In the genomic region with DNA sequence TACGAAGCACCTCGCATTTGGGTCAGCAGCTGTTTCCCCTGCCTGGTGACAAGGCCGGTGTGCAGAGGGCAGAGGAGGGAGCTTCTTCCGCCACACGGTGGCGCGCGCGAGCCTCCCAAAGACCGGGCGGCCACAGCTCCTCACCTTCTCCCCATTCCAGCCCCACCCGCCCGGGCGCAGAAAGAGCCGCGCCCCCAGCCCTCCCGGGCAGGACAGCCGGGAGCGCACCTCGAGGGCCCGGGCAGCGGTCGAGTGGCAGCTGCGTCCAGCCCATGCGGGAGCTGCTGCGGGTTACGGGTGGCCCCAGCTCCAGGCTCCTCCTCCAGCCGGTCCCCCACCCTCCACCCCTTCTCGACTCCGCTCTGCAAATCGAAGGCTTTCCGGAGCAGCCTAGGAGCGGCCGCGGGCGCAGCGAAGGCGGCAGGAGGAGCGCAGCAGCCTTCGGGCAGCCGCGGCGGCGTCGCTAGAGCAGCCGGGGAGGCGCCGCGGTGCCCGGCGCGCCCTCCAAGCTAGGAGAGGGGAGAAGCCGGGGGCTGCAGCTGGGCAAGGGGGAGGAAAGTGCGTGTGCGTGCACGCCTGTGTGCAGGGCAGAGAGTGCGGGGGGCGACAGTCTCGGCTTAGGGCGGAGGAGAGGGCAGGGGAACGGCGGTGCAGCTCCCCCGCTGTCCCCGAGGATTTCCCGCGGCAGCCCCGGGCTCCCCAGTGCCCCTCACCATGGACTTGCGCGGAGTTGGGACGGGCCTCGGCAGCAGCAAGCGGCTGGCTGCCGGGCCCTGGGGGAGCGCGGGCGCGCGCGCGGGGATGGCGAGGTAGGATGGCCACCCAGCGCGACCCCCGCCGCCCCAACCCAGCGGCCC, we compare ENCODE assay signal across 8 cellular contexts. TPM values are rescaled to one million over a fixed set of nuclear protein-coding genes. Genes with fewer than 3 reads are reported as not detected.
DNase-seq lines count a peak whose midpoint lies in the region; TF ChIP-seq lines count a peak whose summit lies in the region.

Gene CCDC85A, plus strand, starts transcription at position 348 of the 857 bp plus-strand sequence. CDS start 635 bp downstream, outside the sequence.

- H3K36me3 Mint-ChIP-seq in activated naive CD8-positive, alpha-beta T cell: no peaks in the 10 kb centered on the region
- H3K36me3 Mint-ChIP-seq in type B pancreatic cell: no peaks in the 10 kb centered on the region

- peaks cover 9% of the 10 kb centered on the region for H3K4me1 Mint-ChIP-seq in activated naive CD8-positive, alpha-beta T cell (ENCODE audit: low read depth)
- H3K4me1 Mint-ChIP-seq in type B pancreatic cell (ENCODE audit: unreplicated experiment): peaks cover 21% of the 10 kb centered on the region

- H3K36me3 ChIP-seq in SJCRH30: no peaks in the 10 kb centered on the region
- H3K36me3 ChIP-seq in osteoblast (ENCODE audit: insufficient read depth, low read length): no peaks in the 10 kb centered on the region

- H3K27me3 ChIP-seq in SJCRH30 (peaks cover 31% of the 10 kb centered on the region), osteoblast (ENCODE audit: insufficient read depth, low read length) (peaks cover 35% of the 10 kb centered on the region)

- peak; percentile 53 for DNase-seq in GM04503 (ENCODE audit: low read depth)
- DNase-seq in HCEC 1CT: peak; percentile 73
- DNase-seq in M059J (ENCODE audit: low read depth): peak; percentile 88
- peak; percentile 65 to 79 for DNase-seq in SJCRH30
- DNase-seq in head of caudate nucleus: peak; percentile 68 to 94 (median 89)
- peak; percentile 96 for DNase-seq in osteoblast (ENCODE audit: insufficient read length, low spot score, missing footprints)
- peak; percentile 91 for DNase-seq in type B pancreatic cell (ENCODE audit: extremely low spot score, unreplicated experiment)

- intact Hi-C loops in head of caudate nucleus (cut with DNase I): loop anchor here (5.0 kb wide), 2 partner anchors 563 to 1333 kb away; no protein-coding TSS in a partner anchor

- H3K27ac ChIP-seq in SJCRH30: no peak within 1 kb of the TSS
- no peak within 1 kb of the TSS for H3K27ac ChIP-seq in osteoblast (ENCODE audit: low read depth, low read length)

- H3K4me3 Mint-ChIP-seq in activated naive CD8-positive, alpha-beta T cell: peak within 1 kb of the TSS; percentile 68
- peak within 1 kb of the TSS; percentile 77 for H3K4me3 Mint-ChIP-seq in type B pancreatic cell

- no peaks in the 10 kb centered on the region for H3K79me2 ChIP-seq in osteoblast (ENCODE audit: insufficient read depth, low read length)

- H3K4me3 ChIP-seq in SJCRH30: no peak within 1 kb of the TSS
- H3K4me3 ChIP-seq in osteoblast (ENCODE audit: insufficient read depth, low read length): peak within 1 kb of the TSS; percentile 65

- H3K27ac Mint-ChIP-seq in activated naive CD8-positive, alpha-beta T cell: no peak within 1 kb of the TSS
- no peak within 1 kb of the TSS for H3K27ac Mint-ChIP-seq in type B pancreatic cell

- H2AFZ ChIP-seq in osteoblast (ENCODE audit: low read length): peak within 1 kb of the TSS; percentile 51

- peaks cover 48% of the 10 kb centered on the region for H3K27me3 Mint-ChIP-seq in activated naive CD8-positive, alpha-beta T cell
- peaks cover 74% of the 10 kb centered on the region for H3K27me3 Mint-ChIP-seq in type B pancreatic cell

- H4K20me1 ChIP-seq in osteoblast (ENCODE audit: insufficient read depth, low read length): no peaks in the 10 kb centered on the region

- H3K9me3 Mint-ChIP-seq in activated naive CD8-positive, alpha-beta T cell (ENCODE audit: low read depth): no peaks in the 10 kb centered on the region
- no peaks in the 10 kb centered on the region for H3K9me3 Mint-ChIP-seq in type B pancreatic cell

- TF ChIP-seq CTCF in osteoblast (IDR thresholded peaks at IDR 0.05; ENCODE audit: extremely low read depth, low read depth, low read length): peak; percentile 77
- TF ChIP-seq CTCF in type B pancreatic cell (conservative IDR thresholded peaks at IDR 0.05): peak; percentile 97

- no peaks in the 10 kb centered on the region for H3K9me3 ChIP-seq in SJCRH30 (replicated peaks)
- H3K9me3 ChIP-seq in osteoblast (ENCODE audit: low read depth, low read length): no peaks in the 10 kb centered on the region

- H3K4me1 ChIP-seq in SJCRH30: no peaks in the 10 kb centered on the region
- H3K4me1 ChIP-seq in osteoblast (ENCODE audit: insufficient read depth, low read length): no peaks in the 10 kb centered on the region

- H3K4me2 ChIP-seq in osteoblast (ENCODE audit: insufficient read depth, low read length): peak within 1 kb of the TSS; percentile 72

RNA-seq across cellular contexts. Expression of gene CCDC85A, which starts in this region (rescaled TPM):
- total RNA-seq in M059J (2014; rRNA removed; shearing (Covaris generic)): 10.2 and 23.3 TPM in 2 replicates
- not detected in 2 replicates for total RNA-seq in SJCRH30 (2014; rRNA removed; shearing (Covaris generic))
- total RNA-seq in osteoblast (0.29 and 0.72 TPM in 2 replicates), type B pancreatic cell (ENCODE audit: low replicate concordance) (2.1 and 5.4 TPM in 2 replicates)

Comparison
In these comparisons a context has a peak if more than half of its experiments do, and no peak if none do; other contexts are left out.
1. Peak in DNase-seq in SJCRH30; RNA of the gene not detected or under 1 TPM.
2. Peak in DNase-seq, H3K4me3 ChIP-seq and H3K4me2 ChIP-seq in osteoblast; RNA of the gene not detected or under 1 TPM.